14 cellular contexts compared by ENCODE assay signal in the genomic region with DNA sequence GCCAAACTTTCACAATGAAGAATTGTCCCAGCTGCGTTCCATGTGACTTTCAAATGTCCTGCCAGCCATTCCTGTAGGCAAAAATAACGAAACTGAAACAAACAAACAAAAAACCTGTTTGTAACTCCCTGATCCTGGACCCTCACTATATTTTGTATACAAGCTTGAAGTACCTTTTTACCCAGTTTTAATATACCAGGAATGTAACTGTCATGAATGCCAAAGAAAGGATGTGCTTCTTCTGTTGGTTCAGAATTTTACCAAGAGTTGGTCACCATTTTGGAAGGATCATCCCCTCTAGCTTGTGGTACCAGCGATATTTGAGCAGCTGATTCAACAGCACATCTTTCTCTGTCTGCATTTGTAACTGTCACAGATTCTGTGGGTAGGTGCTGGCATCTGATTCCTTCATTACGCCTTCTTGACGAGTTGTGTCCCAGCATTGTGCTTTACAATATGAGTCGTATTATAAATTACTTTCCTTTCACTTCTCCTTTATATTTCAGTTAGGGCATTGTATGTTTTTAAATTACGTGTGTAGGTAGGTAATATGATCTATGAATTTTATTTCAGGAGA.
DNase-seq lines count a peak whose midpoint lies in the region; ATAC-seq, FAIRE-seq and TF ChIP-seq lines count a peak whose summit lies in the region.
"Had no signal": no experiment of that assay in that cellular context is flagged by ENCODE, and none has a peak within 500 bp of the region (broad histone marks: within the 10 kb centered on the region; RNA-seq: fewer than 3 reads in every experiment).

No MANE protein-coding gene starts in this region.

- H3K9me3 Mint-ChIP-seq in endothelial cell (ENCODE audit: unreplicated experiment), result no peaks in the 10 kb centered on the region

- DNase-seq in HepG2 (ENCODE audit: low spot score) (no peak), right lobe of liver (no peak), OCI-LY7 (ENCODE audit: low spot score) (no peak), endothelial cell (ENCODE audit: low spot score) (no peak), RKO (ENCODE audit: low spot score) (no peak), midbrain (lab: John Stamatoyannopoulos, UW) (no peak), osteoblast (ENCODE audit: insufficient read length, low spot score, missing footprints) (no peak)
- DNase-seq in activated CD4-positive, alpha-beta T cell treated with anti-CD3 and anti-CD28 coated beads for 1 hour, result no peak
- DNase-seq: NCI-H1436 treated with DMSO at 0.1 percent for 48 hours, NCI-H2029 treated with DMSO at 0.1 percent for 48 hours had no signal

- H3K9ac ChIP-seq in HepG2 (ENCODE audit: insufficient read depth, low read depth, low read length), result no peak overlapping the region

- 41% methylated on average over 7 of the region's 7 CpGs for WGBS in HepG2 (ENCODE audit: low lambda C conversion rate)
- WGBS in right lobe of liver (ENCODE audit: insufficient coverage, low coverage, low lambda C conversion rate, missing lambda C conversion rate), result 53% methylated on average over 7 of the region's 7 CpGs

- intact Hi-C loops in HepG2 (cut with micrococcal nuclease; ENCODE audit: unreplicated experiment) (loop anchor here (1.0 to 10.0 kb wide), 3 partner anchors 125 to 197 kb away; no protein-coding TSS in a partner anchor), right lobe of liver (cut with DNase I) (no loop called here), OCI-LY7 (cut with micrococcal nuclease; ENCODE audit: unreplicated experiment) (no loop called here)

- H3K4me1 ChIP-seq in HepG2 (ENCODE audit: insufficient read depth, low read length), result peaks cover 6% of the 10 kb centered on the region
- no peaks in the 10 kb centered on the region for H3K4me1 ChIP-seq in right lobe of liver
- H3K4me1 ChIP-seq in OCI-LY7 (ENCODE audit: insufficient read depth, low read length, poor library complexity, severe bottlenecking), result peaks cover 5% of the 10 kb centered on the region
- H3K4me1 ChIP-seq in osteoblast (ENCODE audit: insufficient read depth, low read length), result peaks cover 2% of the 10 kb centered on the region
- H3K4me1 ChIP-seq: HAP-1 had no signal

- in situ Hi-C loops in HepG2 (cut with HindIII; ENCODE audit: extremely low pct_ligation_motif_present, low pct_unique_long_range_greater_than_20kb), result no loop called here

- peaks cover 0 to 27% of the 10 kb centered on the region in 2 experiments; a peak in 2 of 5 replicates for H3K27me3 ChIP-seq in HepG2 (ENCODE audit: control insufficient read depth in 1 of 2, insufficient read depth in 2 of 2, low read length in 2 of 2)
- no peaks in the 10 kb centered on the region for H3K27me3 ChIP-seq in right lobe of liver
- peaks cover 53% of the 10 kb centered on the region for H3K27me3 ChIP-seq in osteoblast (ENCODE audit: insufficient read depth, low read length)

- H3K79me2 ChIP-seq in HepG2 (ENCODE audit: insufficient read depth, low read length) (no peaks in the 10 kb centered on the region), OCI-LY7 (ENCODE audit: insufficient read depth, low read depth, low read length) (no peaks in the 10 kb centered on the region), osteoblast (ENCODE audit: insufficient read depth, low read length) (no peaks in the 10 kb centered on the region)

- TF ChIP-seq EP300 in HepG2 (IDR thresholded peaks at IDR 0.05; ENCODE audit: low read depth in 2 of 2, low read length in 2 of 2) (no peak), HepG2 (CRISPR knock-in tag; IDR thresholded peaks at IDR 0.05; ENCODE audit: borderline replicate concordance) (no peak)

- POLR2A ChIA-PET in HepG2 (lab: Yijun Ruan, JAX) (interaction anchor here (1.0 to 1.3 kb wide), 3 partner anchors 129 to 164 kb away, joined by 3 to 7 read pairs (median 5); a partner anchor contains a TSS), OCI-LY7 (lab: Charles Lee) (no interaction called here)

- BruUV-seq in HepG2 (replicated peaks; lab: Mats Ljungman, UMichigan), result no TSS peak
- BruUV-seq in OCI-LY7 (replicated peaks; lab: Mats Ljungman, UMichigan), result no TSS peak

- H3K4me3 ChIP-seq in HepG2 (replicated peaks in 1 of 3; ENCODE audit: insufficient read depth in 1 of 3, low read depth in 2 of 3, low read length in 3 of 3) (no peak overlapping the region), right lobe of liver (no peak overlapping the region), OCI-LY7 (ENCODE audit: low read depth, low read length, poor library complexity, severe bottlenecking) (no peak overlapping the region), osteoblast (ENCODE audit: insufficient read depth, low read length) (no peak overlapping the region)
- H3K4me3 ChIP-seq: GM12878, HAP-1, SJCRH30 had no signal

- no peaks in the 10 kb centered on the region for H3K9me3 ChIP-seq in HepG2 (ENCODE audit: low read length)
- no peaks in the 10 kb centered on the region for H3K9me3 ChIP-seq in right lobe of liver
- H3K9me3 ChIP-seq in OCI-LY7 (ENCODE audit: low read length), result no peaks in the 10 kb centered on the region
- H3K9me3 ChIP-seq in osteoblast (ENCODE audit: low read depth, low read length), result peaks cover 1% of the 10 kb centered on the region
- H3K9me3 ChIP-seq: HAP-1 had no signal

- H2AFZ ChIP-seq in HepG2 (ENCODE audit: low read length), result no peak overlapping the region
- peak overlapping the region; percentile 38; the same call in 1 of the 2 replicates for H2AFZ ChIP-seq in OCI-LY7 (ENCODE audit: low read length)
- H2AFZ ChIP-seq in osteoblast (ENCODE audit: low read length), result no peak overlapping the region

- CTCF ChIA-PET in HepG2 (lab: Yijun Ruan, JAX; ENCODE audit: low intra/inter-chr PET ratio, low total read pairs), result interaction anchor here (1.1 to 1.8 kb wide), 3 partner anchors 126 to 197 kb away, joined by 4 to 8 read pairs (median 6); no protein-coding TSS in a partner anchor
- CTCF ChIA-PET in OCI-LY7 (lab: Charles Lee; ENCODE audit: unreplicated experiment), result interaction anchor here (0.8 to 1.1 kb wide), 2 partner anchors 10 to 126 kb away, joined by 4 read pairs; no protein-coding TSS in a partner anchor

- H4K20me1 ChIP-seq in HepG2 (ENCODE audit: insufficient read depth, low read length), result no peaks in the 10 kb centered on the region
- no peaks in the 10 kb centered on the region for H4K20me1 ChIP-seq in OCI-LY7 (ENCODE audit: insufficient read depth, low read length)
- no peaks in the 10 kb centered on the region for H4K20me1 ChIP-seq in osteoblast (ENCODE audit: insufficient read depth, low read length)

- ATAC-seq in HepG2 (no peak), right lobe of liver (no peak)

- no peak for TF ChIP-seq RAD21 in HepG2 (CRISPR knock-in tag; IDR thresholded peaks at IDR 0.05)

- H3K4me1 Mint-ChIP-seq in endothelial cell (ENCODE audit: unreplicated experiment), result peaks cover 11% of the 10 kb centered on the region

- H3K36me3 ChIP-seq in HepG2 (replicated peaks in 1 of 2; ENCODE audit: control insufficient read depth in 1 of 2, insufficient read depth in 2 of 2, low read length in 2 of 2) (no peaks in the 10 kb centered on the region), right lobe of liver (no peaks in the 10 kb centered on the region), OCI-LY7 (ENCODE audit: insufficient read depth, low read length) (no peaks in the 10 kb centered on the region), osteoblast (ENCODE audit: insufficient read depth, low read length) (no peaks in the 10 kb centered on the region)
- H3K36me3 ChIP-seq: HAP-1, SJCRH30 had no signal

- no peak for FAIRE-seq in HepG2 (lab: Jason Lieb, UNC)
- FAIRE-seq: GM12878, GM18507 had no signal

- H3K27ac ChIP-seq in HepG2 (ENCODE audit: extremely low read length, insufficient read depth, low read length) (no peak overlapping the region), right lobe of liver (no peak overlapping the region), OCI-LY7 (ENCODE audit: low read depth, low read length, poor library complexity, severe bottlenecking) (no peak overlapping the region), osteoblast (ENCODE audit: low read depth, low read length) (no peak overlapping the region)
- H3K27ac ChIP-seq: SJCRH30 had no signal

- no peak for TF ChIP-seq POLR2A in HepG2 (IDR thresholded peaks at IDR 0.05; ENCODE audit: insufficient read depth in 1 of 2, low read depth in 2 of 2, low read length in 2 of 2)
- TF ChIP-seq POLR2A in right lobe of liver (IDR thresholded peaks at IDR 0.05), result no peak

- H3K27me3 Mint-ChIP-seq in endothelial cell (ENCODE audit: unreplicated experiment), result peaks cover 5% of the 10 kb centered on the region

- H3K27ac Mint-ChIP-seq in endothelial cell (ENCODE audit: unreplicated experiment), result peak overlapping the region; percentile 92

- H3K9me2 ChIP-seq in OCI-LY7 (ENCODE audit: insufficient read depth, low read length), result no peaks in the 10 kb centered on the region

- H3K4me2 ChIP-seq in HepG2 (ENCODE audit: low read depth, low read length) (no peak overlapping the region), OCI-LY7 (ENCODE audit: low read length) (no peak overlapping the region), osteoblast (ENCODE audit: insufficient read depth, low read length) (no peak overlapping the region)

- no peak for TF ChIP-seq CTCF in HepG2 (CRISPR knock-in tag; IDR thresholded peaks at IDR 0.05)
- no peak for TF ChIP-seq CTCF in right lobe of liver (IDR thresholded peaks at IDR 0.05)
- peak; percentile 59; the same call in 1 of the 2 replicates for TF ChIP-seq CTCF in OCI-LY7 (conservative IDR thresholded peaks at IDR 0.05; ENCODE audit: low read length)
- no peak for TF ChIP-seq CTCF in endothelial cell (IDR thresholded peaks at IDR 0.05; ENCODE audit: unreplicated experiment)
- TF ChIP-seq CTCF in osteoblast (IDR thresholded peaks at IDR 0.05; ENCODE audit: extremely low read depth, low read depth, low read length), result no peak

- H3K36me3 Mint-ChIP-seq in endothelial cell (ENCODE audit: low read depth, unreplicated experiment), result peaks cover 9% of the 10 kb centered on the region

- no peak overlapping the region for H3K4me3 Mint-ChIP-seq in endothelial cell (ENCODE audit: unreplicated experiment)

TF ChIP-seq in HepG2, 621 proteins besides CTCF, POLR2A, EP300 and RAD21 (continues in another document):
- TF ChIP-seq HNRNPUL1 (IDR thresholded peaks at IDR 0.05; ENCODE audit: low read depth, low read length) (no peak), ZNF232 (CRISPR knock-in tag; IDR thresholded peaks at IDR 0.05; ENCODE audit: borderline replicate concordance) (no peak), SRSF4 (IDR thresholded peaks at IDR 0.05; ENCODE audit: low read depth, low read length, poor library complexity, severe bottlenecking) (no peak), ZC3H13 (CRISPR knock-in tag; IDR thresholded peaks at IDR 0.05) (no peak), PHF5A (CRISPR knock-in tag; IDR thresholded peaks at IDR 0.05; ENCODE audit: low read depth, unreplicated experiment) (peak; percentile 22), ZNF556 (CRISPR knock-in tag; IDR thresholded peaks at IDR 0.05; ENCODE audit: borderline replicate concordance) (no peak), ZNF136 (CRISPR knock-in tag; IDR thresholded peaks at IDR 0.05; ENCODE audit: low read depth) (no peak), ZNF563 (CRISPR knock-in tag; IDR thresholded peaks at IDR 0.05) (no peak), SOX13 (IDR thresholded peaks at IDR 0.05) (no peak), SOX13 (CRISPR knock-in tag; conservative IDR thresholded peaks at IDR 0.05 in 1 of 2, IDR thresholded peaks at IDR 0.05 in 1 of 2) (0 out of 4 replicates have a peak, but pooled peaks of 1 of the 2 experiments have one; percentile 1), DMAP1 (CRISPR knock-in tag; IDR thresholded peaks at IDR 0.05) (0 out of 2 replicates have a peak, but pooled peaks have one; percentile 5)
